ENCODE assay signal across 14 cellular contexts in genomic region chr11:118592616-118593367, GRCh38. TPM values are rescaled to one million over a fixed set of nuclear protein-coding genes. Genes with fewer than 3 reads are reported as not detected.
A peak's percentile ranks its signal among the peaks of the same experiment; 100 is the strongest.
DNase-seq lines count a peak whose midpoint lies in the region; TF ChIP-seq lines count a peak whose summit lies in the region.
"Had no signal": no experiment of that assay in that cellular context is flagged by ENCODE, and none has a peak within 500 bp of the region (broad histone marks: within the 10 kb centered on the region; RNA-seq: fewer than 3 reads in every experiment).

No MANE protein-coding gene starts in this region.

- H3K9me3 Mint-ChIP-seq in osteocyte (ENCODE audit: unreplicated experiment) = no peaks in the 10 kb centered on the region
- H3K9me3 Mint-ChIP-seq in progenitor cell of endocrine pancreas (ENCODE audit: low read depth) = no peaks in the 10 kb centered on the region
- H3K9me3 Mint-ChIP-seq: neural crest cell had no signal

- no peak for TF ChIP-seq EP300 in transverse colon (IDR thresholded peaks at IDR 0.05; ENCODE audit: low read depth)

- WGBS in transverse colon (ENCODE audit: low coverage in 1 of 2), 2 donors = 60 to 72% methylated on average over 2 of the region's 2 CpGs

- no peak overlapping the region for H3K4me3 ChIP-seq in transverse colon
- H3K4me3 ChIP-seq: breast epithelium, spleen had no signal

- no peaks in the 10 kb centered on the region for H3K27me3 Mint-ChIP-seq in osteocyte (ENCODE audit: unreplicated experiment)
- H3K27me3 Mint-ChIP-seq in progenitor cell of endocrine pancreas = no peaks in the 10 kb centered on the region

- peaks cover 0 to 82% (median 36%) of the 10 kb centered on the region in 4 donors for H3K36me3 ChIP-seq in transverse colon

- peaks cover 10% of the 10 kb centered on the region for H3K4me1 Mint-ChIP-seq in osteocyte (ENCODE audit: unreplicated experiment)
- no peaks in the 10 kb centered on the region for H3K4me1 Mint-ChIP-seq in progenitor cell of endocrine pancreas (ENCODE audit: low read depth)

- no peak for TF ChIP-seq POLR2A in transverse colon (IDR thresholded peaks at IDR 0.05)

- H3K27me3 ChIP-seq in transverse colon = no peaks in the 10 kb centered on the region
- H3K27me3 ChIP-seq: breast epithelium, spleen had no signal

- intact Hi-C loops in transverse colon (cut with DNase I; ENCODE audit: low total_unique reads) = no loop called here

- H3K27ac ChIP-seq in angular gyrus (ENCODE audit: low read depth, low read length) = peak overlapping the region; percentile 42
- peak overlapping the region; percentile 64 to 74 (median 66) for H3K27ac ChIP-seq in transverse colon

- TF ChIP-seq CTCF in osteocyte (IDR thresholded peaks at IDR 0.05) (no peak), transverse colon (IDR thresholded peaks at IDR 0.05) (no peak), progenitor cell of endocrine pancreas (IDR thresholded peaks at IDR 0.05; ENCODE audit: unreplicated experiment) (no peak)

- H3K36me3 Mint-ChIP-seq in osteocyte (ENCODE audit: unreplicated experiment) (peaks cover 51% of the 10 kb centered on the region), progenitor cell of endocrine pancreas (ENCODE audit: insufficient read depth) (peaks cover 20% of the 10 kb centered on the region)

- peak overlapping the region; percentile 31 for H3K27ac Mint-ChIP-seq in osteocyte (ENCODE audit: unreplicated experiment)
- no peak overlapping the region for H3K27ac Mint-ChIP-seq in progenitor cell of endocrine pancreas

- H3K9me3 ChIP-seq in transverse colon = no peaks in the 10 kb centered on the region
- H3K9me3 ChIP-seq: breast epithelium, spleen had no signal

- in situ Hi-C loops in transverse colon (cut with MboI; ENCODE audit: low pct_ligation_motif_present in 1 of 4, low pct_unique_long_range_greater_than_20kb in 1 of 4, low sequenced_read_pairs in 3 of 4) = no loop called here

- H3K4me3 Mint-ChIP-seq in osteocyte (ENCODE audit: unreplicated experiment) = no peak overlapping the region
- no peak overlapping the region for H3K4me3 Mint-ChIP-seq in progenitor cell of endocrine pancreas (ENCODE audit: low read depth)
- H3K4me3 Mint-ChIP-seq: neural crest cell had no signal

- DNase-seq in foreskin melanocyte = peak; percentile 86
- no peak for DNase-seq in osteocyte (ENCODE audit: extremely low spot score, unreplicated experiment)
- no peak for DNase-seq in transverse colon
- DNase-seq in NCI-H1436 treated with DMSO at 0.1 percent for 48 hours (lab: John Stamatoyannopoulos, UW) = no peak
- no peak for DNase-seq in progenitor cell of endocrine pancreas (ENCODE audit: low spot score, unreplicated experiment)
- DNase-seq in cerebellum (ENCODE audit: low spot score) = no peak
- DNase-seq: activated effector memory CD4-positive, alpha-beta T cell treated with anti-CD3 and anti-CD28 coated beads, Interleukin-2, amount 50 U/mL, for 16 hours; left colon; NCI-H146; NCI-H446 treated with DMSO at 0.1 percent for 48 hours; spleen had no signal

- H3K4me1 ChIP-seq in transverse colon = peaks cover 0 to 5% (median 0%) of the 10 kb centered on the region in 4 donors
- H3K4me1 ChIP-seq: breast epithelium had no signal

RNA-seq across cellular contexts. Expression of gene PHLDB1, which starts 14.6 kb away (rescaled TPM):
- total RNA-seq in osteocyte = 160 and 165 TPM in 2 replicates
- total RNA-seq in transverse colon = 100 to 1,000 TPM in 2 of 4 donors, 10 to 100 TPM in 2; 92.6 to 276 (median 161) TPM
- total RNA-seq in progenitor cell of endocrine pancreas = 106 and 110 TPM in 2 replicates
- total RNA-seq in cerebellum = 93.5 TPM

RNA-seq across cellular contexts. Expression of gene ARCN1, which starts 20.6 kb away (rescaled TPM):
- total RNA-seq in osteocyte (189 and 201 TPM in 2 replicates), transverse colon (10 to 100 TPM; 27.9 to 80.3 (median 61.0) TPM), progenitor cell of endocrine pancreas (112 TPM in 2 replicates), cerebellum (54.4 TPM)

RNA-seq across cellular contexts. Expression of gene IFT46, which starts 27.1 kb away (rescaled TPM):
- total RNA-seq in osteocyte = 24.0 and 24.1 TPM in 2 replicates
- 10 to 100 TPM in 3 of 4 donors, 1 to 10 TPM in 1; 4.8 to 20.2 (median 14.8) TPM for total RNA-seq in transverse colon
- 23.5 and 23.7 TPM in 2 replicates for total RNA-seq in progenitor cell of endocrine pancreas
- 27.6 TPM for total RNA-seq in cerebellum
